In genomic region chr17:67518881-67519280, GRCh38 we compare ENCODE assay signal across 18 cellular contexts.
DNase-seq lines count a peak whose midpoint lies in the region; ATAC-seq and TF ChIP-seq lines count a peak whose summit lies in the region.
"Had no signal": no experiment of that assay in that cellular context is flagged by ENCODE, and none has a peak within 500 bp of the region (broad histone marks: within the 10 kb centered on the region; RNA-seq: fewer than 3 reads in every experiment).

No MANE protein-coding gene starts in this region.

- intact Hi-C loops in CD4-positive, alpha-beta T cell (cut with DNase I, micrococcal nuclease), result no loop called here
- intact Hi-C loops in naive thymus-derived CD4-positive, alpha-beta T cell (cut with micrococcal nuclease), result no loop called here
- intact Hi-C loops in thyroid gland (cut with DNase I), result no loop called here

- DNase-seq in CD4-positive, alpha-beta T cell, result no peak
- DNase-seq in HCEC 1CT, result peak; percentile 56
- DNase-seq in amniotic epithelial cell (ENCODE audit: low read depth), result peak; percentile 46
- DNase-seq in naive thymus-derived CD4-positive, alpha-beta T cell, result no peak
- DNase-seq in thyroid gland, result no peak
- no peak for DNase-seq in effector memory CD4-positive, alpha-beta T cell
- no peak for DNase-seq in Peyer's patch
- DNase-seq: activated CD4-positive, alpha-beta T cell treated with anti-CD3 and anti-CD28 coated beads for 4 hours; activated T-cell treated with anti-CD3 and anti-CD28 coated beads, Interleukin-2, amount 50 U/mL, for 72 hours; central memory CD4-positive, alpha-beta T cell; NCI-H146; NCI-H510A treated with DMSO at 0.1 percent for 48 hours; uterus had no signal

- WGBS in thyroid gland, 2 donors, result 92 to 94% methylated on average over 3 of the region's 3 CpGs

- no peaks in the 10 kb centered on the region for H3K27me3 Mint-ChIP-seq in CD4-positive, alpha-beta T cell
- no peaks in the 10 kb centered on the region for H3K27me3 Mint-ChIP-seq in naive thymus-derived CD4-positive, alpha-beta T cell
- H3K27me3 Mint-ChIP-seq: B cell had no signal

- no peak overlapping the region for H3K4me3 Mint-ChIP-seq in CD4-positive, alpha-beta T cell
- peak overlapping the region in 4 of 10 donors; percentile 4 to 70 (median 34) for H3K4me3 Mint-ChIP-seq in naive thymus-derived CD4-positive, alpha-beta T cell
- H3K4me3 Mint-ChIP-seq: B cell had no signal

- no peaks in the 10 kb centered on the region for H3K9me3 ChIP-seq in CD4-positive, alpha-beta T cell (ENCODE audit: control insufficient read depth, low read length)
- no peaks in the 10 kb centered on the region for H3K9me3 ChIP-seq in naive thymus-derived CD4-positive, alpha-beta T cell (ENCODE audit: control insufficient read depth in 2 of 3, low read length in 3 of 3)
- no peaks in the 10 kb centered on the region for H3K9me3 ChIP-seq in thyroid gland
- no peaks in the 10 kb centered on the region for H3K9me3 ChIP-seq in effector memory CD4-positive, alpha-beta T cell (ENCODE audit: control insufficient read depth, low read length)
- no peaks in the 10 kb centered on the region for H3K9me3 ChIP-seq in Peyer's patch
- H3K9me3 ChIP-seq: prostate gland, uterus had no signal

- POLR2A ChIA-PET in CD4-positive, alpha-beta T cell (lab: Charles Lee), result no interaction called here
- POLR2A ChIA-PET in naive thymus-derived CD4-positive, alpha-beta T cell (lab: Charles Lee), result no interaction called here

- peaks cover 4 to 8% of the 10 kb centered on the region in 2 donors for H3K4me1 ChIP-seq in naive thymus-derived CD4-positive, alpha-beta T cell (ENCODE audit: control insufficient read depth in 2 of 2, insufficient read depth in 2 of 2, low read length in 2 of 2)
- H3K4me1 ChIP-seq in thyroid gland (peaks cover 21 to 58% of the 10 kb centered on the region in 2 donors), Peyer's patch (peaks cover 0 to 6% (median 0%) of the 10 kb centered on the region in 4 donors)
- peaks cover 6% of the 10 kb centered on the region for H3K4me1 ChIP-seq in effector memory CD4-positive, alpha-beta T cell (ENCODE audit: control insufficient read depth, insufficient read depth, low read length, poor library complexity, severe bottlenecking)
- H3K4me1 ChIP-seq: prostate gland, uterus had no signal

- peaks cover 5% of the 10 kb centered on the region for H3K36me3 Mint-ChIP-seq in CD4-positive, alpha-beta T cell (ENCODE audit: low read depth)
- peaks cover 0 to 17% (median 8%) of the 10 kb centered on the region in 5 donors for H3K36me3 Mint-ChIP-seq in naive thymus-derived CD4-positive, alpha-beta T cell

- no peaks in the 10 kb centered on the region for H3K27me3 ChIP-seq in CD4-positive, alpha-beta T cell (ENCODE audit: control insufficient read depth, insufficient read depth, low read length)
- H3K27me3 ChIP-seq in naive thymus-derived CD4-positive, alpha-beta T cell (ENCODE audit: control insufficient read depth in 2 of 2, insufficient read depth in 2 of 2, low read length in 2 of 2), result no peaks in the 10 kb centered on the region
- no peaks in the 10 kb centered on the region for H3K27me3 ChIP-seq in thyroid gland
- no peaks in the 10 kb centered on the region for H3K27me3 ChIP-seq in effector memory CD4-positive, alpha-beta T cell (replicated peaks; ENCODE audit: control insufficient read depth, insufficient read depth, low read length, poor library complexity, severe bottlenecking)
- no peaks in the 10 kb centered on the region for H3K27me3 ChIP-seq in Peyer's patch
- H3K27me3 ChIP-seq: uterus had no signal

- peaks cover 4% of the 10 kb centered on the region for H3K9me3 Mint-ChIP-seq in CD4-positive, alpha-beta T cell
- H3K9me3 Mint-ChIP-seq in naive thymus-derived CD4-positive, alpha-beta T cell, result peaks cover 0 to 6% (median 0%) of the 10 kb centered on the region in 11 donors

- H3K36me3 ChIP-seq in naive thymus-derived CD4-positive, alpha-beta T cell (ENCODE audit: control insufficient read depth in 2 of 3, insufficient read depth in 3 of 3, low read length in 3 of 3), result no peaks in the 10 kb centered on the region
- H3K36me3 ChIP-seq in thyroid gland, result no peaks in the 10 kb centered on the region
- no peaks in the 10 kb centered on the region for H3K36me3 ChIP-seq in effector memory CD4-positive, alpha-beta T cell (ENCODE audit: control insufficient read depth, insufficient read depth, low read length)
- H3K36me3 ChIP-seq in Peyer's patch, result no peaks in the 10 kb centered on the region
- H3K36me3 ChIP-seq: prostate gland, uterus had no signal

- H3K4me3 ChIP-seq in naive thymus-derived CD4-positive, alpha-beta T cell (ENCODE audit: low read length), result no peak overlapping the region
- H3K4me3 ChIP-seq in thyroid gland (replicated peaks in 1 of 3), result no peak overlapping the region
- H3K4me3 ChIP-seq in effector memory CD4-positive, alpha-beta T cell (ENCODE audit: insufficient read depth, low read depth, low read length, poor library complexity, severe bottlenecking), result no peak overlapping the region
- no peak overlapping the region for H3K4me3 ChIP-seq in Peyer's patch
- H3K4me3 ChIP-seq: lung, prostate gland, uterus had no signal

- no peak for TF ChIP-seq POLR2A in thyroid gland (IDR thresholded peaks at IDR 0.05)
- TF ChIP-seq POLR2A in Peyer's patch (IDR thresholded peaks at IDR 0.05), result no peak

- peaks cover 81% of the 10 kb centered on the region for H3K4me1 Mint-ChIP-seq in CD4-positive, alpha-beta T cell (ENCODE audit: low read depth)
- peaks cover 26 to 88% (median 81%) of the 10 kb centered on the region in 7 donors for H3K4me1 Mint-ChIP-seq in naive thymus-derived CD4-positive, alpha-beta T cell

- ATAC-seq in CD4-positive, alpha-beta T cell (ENCODE audit: poor library complexity), result no peak
- ATAC-seq in naive thymus-derived CD4-positive, alpha-beta T cell, result no peak
- ATAC-seq: activated naive CD4-positive, alpha-beta T cell treated with anti-CD3 and anti-CD28 coated beads, Interleukin-2, amount 50 U/mL, for 72 hours; activated T-cell treated with anti-CD3 and anti-CD28 coated beads, Interleukin-2, amount 50 U/mL, for 72 hours had no signal

- no peak for TF ChIP-seq CTCF in CD4-positive, alpha-beta T cell (IDR thresholded peaks at IDR 0.05)
- TF ChIP-seq CTCF in thyroid gland (IDR thresholded peaks at IDR 0.05) (no peak), Peyer's patch (IDR thresholded peaks at IDR 0.05) (no peak)

- peak overlapping the region; percentile 75 for H3K27ac Mint-ChIP-seq in CD4-positive, alpha-beta T cell
- H3K27ac Mint-ChIP-seq in naive thymus-derived CD4-positive, alpha-beta T cell, result peak overlapping the region in 7 of 9 donors; percentile 37 to 93 (median 58)
- H3K27ac Mint-ChIP-seq: activated T-cell treated with anti-CD3 and anti-CD28 coated beads, Interleukin-2, amount 50 U/mL, for 72 hours; B cell; IgD-negative memory B cell had no signal

- CTCF ChIA-PET in CD4-positive, alpha-beta T cell (lab: Charles Lee), result no interaction called here
- CTCF ChIA-PET in naive thymus-derived CD4-positive, alpha-beta T cell (lab: Charles Lee), result no interaction called here

- H3K27ac ChIP-seq in CD4-positive, alpha-beta T cell (ENCODE audit: low read depth, low read length), result no peak overlapping the region
- no peak overlapping the region for H3K27ac ChIP-seq in naive thymus-derived CD4-positive, alpha-beta T cell (ENCODE audit: low read depth, low read length)
- H3K27ac ChIP-seq in thyroid gland (no peak overlapping the region), Peyer's patch (no peak overlapping the region)
- no peak overlapping the region for H3K27ac ChIP-seq in effector memory CD4-positive, alpha-beta T cell (ENCODE audit: insufficient read depth, low read length, poor library complexity, severe bottlenecking)
- H3K27ac ChIP-seq: prostate gland, uterus had no signal

Comparison
In these comparisons a context has a peak if more than half of its experiments do, and no peak if none do; other contexts are left out.
1. DNase-seq: peak in HCEC 1CT (single experiment) and amniotic epithelial cell (single experiment); none in CD4-positive, alpha-beta T cell (0 of 10), naive thymus-derived CD4-positive, alpha-beta T cell (0 of 9), thyroid gland (0 of 2), effector memory CD4-positive, alpha-beta T cell (0 of 3) and Peyer's patch (0 of 3).